Comparison of ENCODE assay signal across 24 cellular contexts in the genomic region with DNA sequence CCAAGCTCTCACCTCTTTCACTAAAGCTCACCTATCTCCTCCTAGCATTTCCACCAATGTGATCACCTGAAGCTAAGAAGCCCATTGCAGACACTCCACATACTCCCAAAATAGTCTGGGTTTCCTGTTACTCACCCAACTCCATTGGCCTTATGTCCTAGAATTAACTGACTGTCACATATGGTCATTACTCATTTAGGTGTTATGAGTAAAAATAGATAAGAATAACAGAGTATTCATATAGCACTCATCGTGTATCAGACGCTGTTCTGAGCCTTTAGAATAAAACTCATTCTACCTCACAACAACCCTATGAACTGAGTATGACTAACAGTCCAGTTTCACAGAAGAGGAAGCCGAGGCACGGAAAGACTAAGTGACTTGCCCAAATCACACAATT.
A peak's percentile ranks its signal among the peaks of the same experiment; 100 is the strongest.
DNase-seq lines count a peak whose midpoint lies in the region; TF ChIP-seq lines count a peak whose summit lies in the region.
"Had no signal": no experiment of that assay in that cellular context is flagged by ENCODE, and none has a peak within 500 bp of the region (broad histone marks: within the 10 kb centered on the region; RNA-seq: fewer than 3 reads in every experiment).

No MANE protein-coding gene starts in this region.

- WGBS in GM23248 (ENCODE audit: low coverage in 1 of 2, low lambda C conversion rate in 2 of 2, missing lambda C conversion rate in 2 of 2), 2 experiments, result 28 to 39% methylated on average over 4 of the region's 4 CpGs
- 67 to 92% (median 91%) methylated on average over 4 of the region's 4 CpGs for WGBS in stomach, 5 donors

- no peaks in the 10 kb centered on the region for H3K36me3 Mint-ChIP-seq in chondrocyte (ENCODE audit: low read depth)

- H3K79me2 ChIP-seq in GM23248 (ENCODE audit: insufficient read depth) (no peaks in the 10 kb centered on the region), osteoblast (ENCODE audit: insufficient read depth, low read length) (no peaks in the 10 kb centered on the region)

- H3K4me2 ChIP-seq in GM23248 (ENCODE audit: unreplicated experiment), result no peak overlapping the region
- no peak overlapping the region for H3K4me2 ChIP-seq in osteoblast (ENCODE audit: insufficient read depth, low read length)
- H3K4me2 ChIP-seq: A549; BLaER1 treated with 17β-estradiol and CSF1 and Interleukin-3, amounts not matched to agents 10 nM and 100 nM had no signal

- peaks cover 25% of the 10 kb centered on the region for H3K4me1 Mint-ChIP-seq in chondrocyte (ENCODE audit: low read depth)

- H2AFZ ChIP-seq in GM23248, result no peak overlapping the region
- H2AFZ ChIP-seq in osteoblast (ENCODE audit: low read length), result no peak overlapping the region

- H3K27ac Mint-ChIP-seq in chondrocyte (ENCODE audit: unreplicated experiment), result peak overlapping the region; percentile 56
- H3K27ac Mint-ChIP-seq: CD4-positive, alpha-beta T cell had no signal

- H3K9me3 Mint-ChIP-seq in chondrocyte (ENCODE audit: low read depth), result peaks cover 2% of the 10 kb centered on the region
- H3K9me3 Mint-ChIP-seq: CD4-positive, alpha-beta T cell had no signal

- no peaks in the 10 kb centered on the region for H3K27me3 ChIP-seq in GM23248 (replicated peaks; ENCODE audit: insufficient read depth)
- no peaks in the 10 kb centered on the region for H3K27me3 ChIP-seq in osteoblast (ENCODE audit: insufficient read depth, low read length)
- peaks cover 0 to 9% (median 0%) of the 10 kb centered on the region in 3 donors for H3K27me3 ChIP-seq in stomach
- H3K27me3 ChIP-seq: BLaER1 treated with 17β-estradiol and CSF1 and Interleukin-3, amounts not matched to agents 10 nM and 100 nM had no signal

- TF ChIP-seq CTCF in chondrocyte (IDR thresholded peaks at IDR 0.05) (no peak), osteoblast (IDR thresholded peaks at IDR 0.05; ENCODE audit: extremely low read depth, low read depth, low read length) (no peak), stomach (IDR thresholded peaks at IDR 0.05) (no peak)

- H3K9me3 ChIP-seq in GM23248 (ENCODE audit: low read depth) (no peaks in the 10 kb centered on the region), osteoblast (ENCODE audit: low read depth, low read length) (no peaks in the 10 kb centered on the region), stomach (no peaks in the 10 kb centered on the region)
- H3K9me3 ChIP-seq: A549; BLaER1 treated with 17β-estradiol and CSF1 and Interleukin-3, amounts not matched to agents 10 nM and 100 nM had no signal

- H3K4me3 Mint-ChIP-seq in chondrocyte (ENCODE audit: unreplicated experiment), result no peak overlapping the region
- H3K4me3 Mint-ChIP-seq: CD4-positive, alpha-beta T cell had no signal

- intact Hi-C loops in stomach (cut with DNase I; ENCODE audit: low total_unique reads), result no loop called here

- in situ Hi-C loops in GM23248 (cut with MboI), result no loop called here

- TF ChIP-seq EP300 in stomach (IDR thresholded peaks at IDR 0.05), result no peak

- no peak overlapping the region for H3K9ac ChIP-seq in GM23248
- H3K9ac ChIP-seq: BLaER1 treated with 17β-estradiol and CSF1 and Interleukin-3, amounts not matched to agents 10 nM and 100 nM had no signal

- no peaks in the 10 kb centered on the region for H3F3A ChIP-seq in GM23248 (ENCODE audit: insufficient read depth)

- no peaks in the 10 kb centered on the region for H3K36me3 ChIP-seq in GM23248 (ENCODE audit: low read depth)
- H3K36me3 ChIP-seq in osteoblast (ENCODE audit: insufficient read depth, low read length), result no peaks in the 10 kb centered on the region
- no peaks in the 10 kb centered on the region for H3K36me3 ChIP-seq in stomach
- H3K36me3 ChIP-seq: BLaER1 treated with 17β-estradiol and CSF1 and Interleukin-3, amounts not matched to agents 10 nM and 100 nM had no signal

- no peaks in the 10 kb centered on the region for H3K27me3 Mint-ChIP-seq in chondrocyte (ENCODE audit: low read depth)

- no peak for TF ChIP-seq POLR2A in stomach (IDR thresholded peaks at IDR 0.05)

- DNase-seq in GM23248 (peak; percentile 4), LHCN-M2 (ENCODE audit: low read depth) (peak; percentile 12), chondrocyte (ENCODE audit: low spot score) (no peak), osteoblast (ENCODE audit: insufficient read length, low spot score, missing footprints) (peak; percentile 22), NCI-H1105 (lab: John Stamatoyannopoulos, UW) (no peak), stomach (no peak)
- DNase-seq in activated effector memory CD4-positive, alpha-beta T cell treated with anti-CD3 and anti-CD28 coated beads, Interleukin-2, amount 50 U/mL, for 16 hours, result no peak
- DNase-seq: AML-193; CD4-positive, alpha-beta T cell; HCEC 1CT; IMR-90; KG1; NCI-H1092; NCI-H1436; NCI-H187; NCI-H2081 treated with DMSO at 0.1 percent for 48 hours; NCI-H2171; NCI-H226; NCI-H510A; NCI-H69; SHP77 had no signal

- no peaks in the 10 kb centered on the region for H3K9me2 ChIP-seq in GM23248 (ENCODE audit: insufficient read depth)

- no peaks in the 10 kb centered on the region for H4K20me1 ChIP-seq in GM23248 (ENCODE audit: insufficient read depth)
- H4K20me1 ChIP-seq in osteoblast (ENCODE audit: insufficient read depth, low read length), result no peaks in the 10 kb centered on the region
- H4K20me1 ChIP-seq: BLaER1 treated with 17β-estradiol and CSF1 and Interleukin-3, amounts not matched to agents 10 nM and 100 nM had no signal

- H3K4me3 ChIP-seq in GM23248 (no peak overlapping the region), osteoblast (ENCODE audit: insufficient read depth, low read length) (no peak overlapping the region), stomach (no peak overlapping the region)
- H3K4me3 ChIP-seq: A549; BLaER1 treated with 17β-estradiol and CSF1 and Interleukin-3, amounts not matched to agents 10 nM and 100 nM had no signal

- H3K27ac ChIP-seq in GM23248 (no peak overlapping the region), osteoblast (ENCODE audit: low read depth, low read length) (no peak overlapping the region), stomach (no peak overlapping the region)
- H3K27ac ChIP-seq: A549; BLaER1 treated with 17β-estradiol and CSF1 and Interleukin-3, amounts not matched to agents 10 nM and 100 nM; RWPE1 had no signal

- H3K4me1 ChIP-seq in GM23248 (ENCODE audit: insufficient read depth) (no peaks in the 10 kb centered on the region), osteoblast (ENCODE audit: insufficient read depth, low read length) (peaks cover 8% of the 10 kb centered on the region), stomach (peaks cover 0 to 7% (median 0%) of the 10 kb centered on the region in 4 donors)
- H3K4me1 ChIP-seq: A549; BLaER1 treated with 17β-estradiol and CSF1 and Interleukin-3, amounts not matched to agents 10 nM and 100 nM had no signal

Comparison
In these comparisons a context has a peak if more than half of its experiments do, and no peak if none do; other contexts are left out.
1. DNase-seq: peak in GM23248 (single experiment), LHCN-M2 (single experiment) and osteoblast (single experiment); none in chondrocyte (single experiment), NCI-H1105 (single experiment), activated effector memory CD4-positive, alpha-beta T cell treated with anti-CD3 and anti-CD28 coated beads, Interleukin-2, amount 50 U/mL, for 16 hours (single experiment) and stomach (single experiment).